ENCODE assay signal across 1 cellular context in genomic region chr16:14958970-14959369, GRCh38.
TF ChIP-seq lines count a peak whose summit lies in the region.

No MANE protein-coding gene starts in this region.

TF ChIP-seq in HepG2, 621 proteins besides CTCF, POLR2A, EP300 and RAD21:
- no peak for TF ChIP-seq CBX1 (IDR thresholded peaks at IDR 0.05; ENCODE audit: low read depth)
- no peak for TF ChIP-seq NFE2 (CRISPR knock-in tag; IDR thresholded peaks at IDR 0.05)
- TF ChIP-seq TRIM24 (CRISPR knock-in tag; IDR thresholded peaks at IDR 0.05) = no peak
- TF ChIP-seq HNRNPUL1 (IDR thresholded peaks at IDR 0.05; ENCODE audit: low read depth, low read length) = no peak
- no peak for TF ChIP-seq ZBTB40 (IDR thresholded peaks at IDR 0.05)
- TF ChIP-seq ZBTB40 (CRISPR knock-in tag; IDR thresholded peaks at IDR 0.05) = no peak
TF ChIP-seq in HepG2: peak in this region for 0.
